9 cellular contexts compared by ENCODE assay signal in the genomic region with DNA sequence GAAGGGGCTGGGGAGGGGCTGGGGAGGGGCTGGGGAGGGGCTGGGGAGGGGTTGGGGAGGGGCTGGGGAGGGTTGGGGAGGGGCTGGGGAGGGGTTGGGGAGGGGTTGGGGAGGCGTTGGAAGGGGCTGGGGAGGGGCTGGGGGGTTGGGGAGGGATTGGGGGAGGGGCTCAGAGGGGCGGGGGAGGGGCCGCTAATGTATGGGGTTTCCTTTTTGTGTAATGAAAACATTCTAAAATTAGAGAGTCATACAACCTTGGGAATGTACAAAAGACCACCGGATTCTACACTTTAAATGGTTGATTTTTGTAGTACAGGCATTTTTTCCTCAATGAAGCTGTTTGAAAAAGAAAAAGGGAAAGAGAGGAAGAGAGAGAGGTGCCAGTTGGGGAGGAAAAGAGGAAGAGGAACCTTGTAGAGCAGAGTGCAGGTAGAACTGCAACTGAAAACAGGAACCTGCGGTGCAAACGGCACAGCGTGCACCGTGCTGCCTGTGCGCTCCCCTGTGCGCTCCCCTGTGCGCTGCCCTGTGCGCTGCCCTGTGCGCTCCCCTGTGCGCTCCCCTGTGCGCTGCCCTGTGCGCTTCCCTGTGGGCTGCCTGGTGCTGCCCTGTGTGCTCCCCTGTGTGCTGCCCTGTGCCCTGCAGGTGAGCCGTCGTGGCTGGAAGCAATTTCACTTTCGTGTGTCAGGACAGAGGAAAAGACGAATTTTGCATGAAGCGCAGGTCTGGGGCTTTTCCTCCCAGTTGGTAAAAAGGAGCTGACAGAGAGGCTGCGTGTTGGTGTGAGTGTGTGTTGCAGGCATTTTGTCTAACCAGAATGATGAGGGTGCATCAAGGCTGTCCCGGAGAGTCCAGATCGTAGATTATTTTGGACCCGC. TPM values are rescaled to one million over a fixed set of nuclear protein-coding genes. Genes with fewer than 3 reads are reported as not detected.
DNase-seq lines count a peak whose midpoint lies in the region; ATAC-seq and TF ChIP-seq lines count a peak whose summit lies in the region.
"Had no signal": no experiment of that assay in that cellular context is flagged by ENCODE, and none has a peak within 500 bp of the region (broad histone marks: within the 10 kb centered on the region; RNA-seq: fewer than 3 reads in every experiment).

No MANE protein-coding gene starts in this region.

- H3K27ac ChIP-seq in HEK293 (ENCODE audit: extremely low read depth, low read depth, low read length) (no peak overlapping the region), thyroid gland (no peak overlapping the region)

- ATAC-seq in left lobe of liver (peak; percentile 30), GM19328 (IDR thresholded peaks at IDR 0.05; ENCODE audit: unreplicated experiment) (no peak)

- 67 to 68% methylated on average over 25 of the region's 25 CpGs for WGBS in thyroid gland, 2 donors

- H3K27me3 ChIP-seq in thyroid gland, result no peaks in the 10 kb centered on the region

- intact Hi-C loops in thyroid gland (cut with DNase I), result no loop called here

- TF ChIP-seq POLR2A in thyroid gland (IDR thresholded peaks at IDR 0.05), result no peak

- POLR2A ChIA-PET in HEK293 (lab: Yijun Ruan, JAX), result no interaction called here

- in situ Hi-C loops in GM13976 (cut with MboI; ENCODE audit: low sequenced_read_pairs, unreplicated experiment), result no loop called here

- no peaks in the 10 kb centered on the region for H3K36me3 ChIP-seq in HEK293 (ENCODE audit: control insufficient read depth in 2 of 2, insufficient read depth in 1 of 2, low read length in 2 of 2)
- H3K36me3 ChIP-seq in thyroid gland, result no peaks in the 10 kb centered on the region

- H3K4me1 ChIP-seq in HEK293 (ENCODE audit: control insufficient read depth, insufficient read depth, low read length) (no peaks in the 10 kb centered on the region), thyroid gland (peaks cover 9% of the 10 kb centered on the region in 2 donors)

- no peak for TF ChIP-seq CTCF in GM13976 (IDR thresholded peaks at IDR 0.05; ENCODE audit: borderline replicate concordance, control extremely low read depth, extremely low read depth, insufficient read depth, missing control alignments)
- no peak for TF ChIP-seq CTCF in HEK293 (tag by site-specific recombination; IDR thresholded peaks at IDR 0.05)
- no peak for TF ChIP-seq CTCF in thyroid gland (IDR thresholded peaks at IDR 0.05)

- DNase-seq in GM13976 (ENCODE audit: low spot score) (peak; percentile 86), SIG-M5 treated with dmso at 0.1 percent for 504 hours (lab: John Stamatoyannopoulos, UW; ENCODE audit: unreplicated experiment) (peak; percentile 94), left lobe of liver (ENCODE audit: low spot score) (no peak), SW 1271 (lab: John Stamatoyannopoulos, UW) (no peak), thyroid gland (no peak)
- no peak for DNase-seq in stimulated activated CD4-positive, alpha-beta T cell treated with anti-CD3 and anti-CD28 coated beads, Interleukin-2, amount 100 ng/mL, for 24 hours

- CTCF ChIA-PET in HEK293 (lab: Yijun Ruan, JAX), result no interaction called here

- no peaks in the 10 kb centered on the region for H3K9me3 ChIP-seq in HEK293 (ENCODE audit: control insufficient read depth, insufficient read depth, low read depth, low read length)
- H3K9me3 ChIP-seq in thyroid gland, result no peaks in the 10 kb centered on the region

- no peak overlapping the region for H3K4me3 ChIP-seq in HEK293 (ENCODE audit: low read depth, low read length)
- H3K4me3 ChIP-seq in thyroid gland (replicated peaks in 1 of 3), result no peak overlapping the region
- H3K4me3 ChIP-seq: skin epidermis had no signal

TF ChIP-seq in HEK293, 187 proteins besides CTCF, POLR2A, EP300 and RAD21:
- TF ChIP-seq ZBTB26 (tag by site-specific recombination; optimal IDR thresholded peaks at IDR 0.05) (peak; percentile 8), ZIC2 (tag by site-specific recombination; IDR thresholded peaks at IDR 0.05) (peak; percentile 8; the same call in 1 of the 2 replicates), ZBTB21 (tag by site-specific recombination; IDR thresholded peaks at IDR 0.05) (no peak), ZBTB11 (tag by site-specific recombination; conservative IDR thresholded peaks at IDR 0.05; ENCODE audit: low read depth) (peak; percentile 41; the same call in 1 of the 2 replicates), KLF1 (tag by site-specific recombination; IDR thresholded peaks at IDR 0.05) (peak; percentile 15; the same call in 1 of the 2 replicates), PRDM6 (tag by site-specific recombination; IDR thresholded peaks at IDR 0.05) (no peak), ZNF510 (tag by site-specific recombination; IDR thresholded peaks at IDR 0.05; ENCODE audit: insufficient replicate concordance) (no peak), ZNF664 (tag by site-specific recombination; IDR thresholded peaks at IDR 0.05) (no peak), TRIM28 (IDR thresholded peaks at IDR 0.05; ENCODE audit: borderline replicate concordance, low read length) (no peak)

RNA-seq across cellular contexts. Expression of gene METRNL, which starts 40.8 kb away (rescaled TPM):
- 4.7 TPM for total RNA-seq in left lobe of liver
- 10 to 100 TPM; 57.5 to 89.7 (median 73.3) TPM for total RNA-seq in thyroid gland

Comparison
In these comparisons a context has a peak if more than half of its experiments do, and no peak if none do; other contexts are left out.
1. DNase-seq: peak in GM13976 (single experiment) and SIG-M5 treated with dmso at 0.1 percent for 504 hours (single experiment); none in left lobe of liver (single experiment), SW 1271 (0 of 2), thyroid gland (0 of 2) and stimulated activated CD4-positive, alpha-beta T cell treated with anti-CD3 and anti-CD28 coated beads, Interleukin-2, amount 100 ng/mL, for 24 hours (0 of 2).
2. RNA of gene METRNL, which starts 40.8 kb away (total RNA-seq): 57.5 to 89.7 TPM in thyroid gland; 4.7 TPM in left lobe of liver (single experiment); every median in the first group is over 10 times any median in the second.